22 cellular contexts compared by ENCODE assay signal in the genomic region with DNA sequence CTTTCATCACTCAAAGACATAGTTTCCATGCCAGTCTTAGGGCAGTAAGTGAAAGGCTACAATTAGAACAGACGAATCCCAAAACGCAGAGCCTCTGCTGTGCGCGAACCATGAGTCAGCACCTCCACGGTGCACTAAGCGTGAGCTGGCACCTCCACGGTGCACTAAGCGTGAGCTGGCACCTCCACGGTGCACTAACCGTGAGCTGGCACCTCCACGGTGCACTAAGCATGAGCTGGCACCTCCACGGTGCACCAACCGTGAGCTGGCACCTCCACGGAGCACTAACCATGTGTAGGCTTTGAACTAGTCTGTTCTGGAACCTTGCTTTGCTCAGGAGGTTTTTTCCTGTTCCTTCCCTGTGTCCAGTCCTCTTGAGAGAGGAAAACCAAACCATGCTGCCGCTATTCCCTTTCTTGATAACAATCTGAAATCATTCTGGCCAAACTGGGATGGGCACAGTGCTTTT.
DNase-seq lines count a peak whose midpoint lies in the region; FAIRE-seq and TF ChIP-seq lines count a peak whose summit lies in the region.
"Had no signal": no experiment of that assay in that cellular context is flagged by ENCODE, and none has a peak within 500 bp of the region (broad histone marks: within the 10 kb centered on the region; RNA-seq: fewer than 3 reads in every experiment).

No MANE protein-coding gene starts in this region.

- no peak overlapping the region for H3K56ac ChIP-seq in H1 (replicated peaks; ENCODE audit: insufficient read length, low read depth, low read length)

- H3K79me2 ChIP-seq in H1 (ENCODE audit: control insufficient read depth in 1 of 2, insufficient read depth in 2 of 2, low read length in 2 of 2) (no peaks in the 10 kb centered on the region), neural progenitor cell (ENCODE audit: low read depth) (no peaks in the 10 kb centered on the region)

- CTCF ChIA-PET in H1 (lab: Charles Lee; ENCODE audit: partially characterized antibody) = interaction anchor here (1.1 to 1.5 kb wide), 2 partner anchors 15 to 22 kb away, joined by 3 to 4 read pairs; no protein-coding TSS in a partner anchor
- CTCF ChIA-PET in CD4-positive, alpha-beta memory T cell (lab: Charles Lee; ENCODE audit: partially characterized antibody) = no interaction called here

- FAIRE-seq in H1 (lab: Jason Lieb, UNC) = no peak
- FAIRE-seq: HTR-8/SVneo had no signal

- H4K8ac ChIP-seq in H1 (ENCODE audit: extremely low read depth, insufficient read depth, low read length) = no peak overlapping the region

- no peak overlapping the region for H3K23ac ChIP-seq in H1 (ENCODE audit: insufficient read length)

- no peaks in the 10 kb centered on the region for H3K23me2 ChIP-seq in H1 (ENCODE audit: low read depth, low read length)

- no peak overlapping the region for H2BK15ac ChIP-seq in H1 (ENCODE audit: low read length)

- 92% methylated on average over 15 of the region's 15 CpGs; no CpG with 5 or more reads in 1 of the 2 experiments for WGBS in H1 (ENCODE audit: extremely low coverage in 1 of 2, insufficient coverage in 1 of 2, insufficient read length in 1 of 2, insufficient replicate concordance in 2 of 2, low coverage in 1 of 2, low lambda C conversion rate in 2 of 2, missing lambda C conversion rate in 1 of 2), 2 experiments

- no peak overlapping the region for H3K14ac ChIP-seq in H1 (ENCODE audit: insufficient read length)

- H4K91ac ChIP-seq in H1 (replicated peaks; ENCODE audit: insufficient read length, low read length) = no peak overlapping the region

- no peaks in the 10 kb centered on the region for H3F3A ChIP-seq in neural progenitor cell (ENCODE audit: low read depth)

- H3K4me3 Mint-ChIP-seq in neural progenitor cell = no peak overlapping the region
- H3K4me3 Mint-ChIP-seq in CD4-positive, alpha-beta memory T cell = no peak overlapping the region
- H3K4me3 Mint-ChIP-seq: CD8-positive, alpha-beta T cell; IgD-negative memory B cell; T-cell had no signal

- peak overlapping the region; percentile 53 for H3K27ac Mint-ChIP-seq in neural progenitor cell
- no peak overlapping the region for H3K27ac Mint-ChIP-seq in CD4-positive, alpha-beta memory T cell
- H3K27ac Mint-ChIP-seq: CD8-positive, alpha-beta T cell; T-cell had no signal

- TF ChIP-seq CTCF in H1 (IDR thresholded peaks at IDR 0.05; ENCODE audit: control extremely low read depth in 1 of 3, insufficient read depth in 1 of 3, low read depth in 1 of 3, low read length in 3 of 3) (no peak), neural progenitor cell (IDR thresholded peaks at IDR 0.05) (no peak), GM10266 (IDR thresholded peaks at IDR 0.05; ENCODE audit: control insufficient read depth, insufficient read depth, low read depth, missing control alignments) (no peak)

- H2BK12ac ChIP-seq in H1 (ENCODE audit: low read depth, low read length) = no peak overlapping the region

- peaks cover 11% of the 10 kb centered on the region for H3K27me3 Mint-ChIP-seq in neural progenitor cell (ENCODE audit: insufficient read depth, low read depth)
- H3K27me3 Mint-ChIP-seq in CD4-positive, alpha-beta memory T cell = peaks cover 9% of the 10 kb centered on the region in 2 donors

- H3K27me3 ChIP-seq in H1 (replicated peaks in 1 of 4; ENCODE audit: control insufficient read depth in 3 of 4, extremely low read depth in 1 of 4, insufficient read depth in 3 of 4, low read length in 3 of 4) (no peaks in the 10 kb centered on the region; a peak in 1 of 7 replicates), neural progenitor cell (no peaks in the 10 kb centered on the region)
- H3K27me3 ChIP-seq in CD4-positive, alpha-beta memory T cell (ENCODE audit: insufficient read depth, low read length) = no peaks in the 10 kb centered on the region

- H4K20me1 ChIP-seq in H1 (replicated peaks in 1 of 2; ENCODE audit: control insufficient read depth in 1 of 2, insufficient read depth in 2 of 2, low read length in 2 of 2) (no peaks in the 10 kb centered on the region), neural progenitor cell (ENCODE audit: low read depth) (no peaks in the 10 kb centered on the region)

- no peak overlapping the region for H2BK20ac ChIP-seq in H1 (ENCODE audit: low read length)

- H3K4ac ChIP-seq in H1 (replicated peaks; ENCODE audit: insufficient read length, low read depth, low read length) = no peak overlapping the region

- no peak overlapping the region for H3K9ac ChIP-seq in H1 (replicated peaks in 1 of 4; ENCODE audit: extremely low read depth in 1 of 4, low read depth in 3 of 4, low read length in 3 of 4)
- H3K9ac ChIP-seq in neural progenitor cell = no peak overlapping the region
- H3K9ac ChIP-seq: SK-N-SH had no signal

- H3K4me3 ChIP-seq in H1 (ENCODE audit: extremely low read depth in 1 of 4, insufficient read depth in 2 of 4, low read depth in 3 of 4, low read length in 4 of 4) (no peak overlapping the region), neural progenitor cell (no peak overlapping the region)
- H3K4me3 ChIP-seq in CD4-positive, alpha-beta memory T cell (ENCODE audit: low read length in 2 of 2) = no peak overlapping the region

- no peaks in the 10 kb centered on the region for H3K36me3 Mint-ChIP-seq in neural progenitor cell
- no peaks in the 10 kb centered on the region for H3K36me3 Mint-ChIP-seq in CD4-positive, alpha-beta memory T cell
- H3K36me3 Mint-ChIP-seq: CD8-positive, alpha-beta T cell; IgD-negative memory B cell; T-cell had no signal

- H3K4me2 ChIP-seq in H1 (ENCODE audit: insufficient read depth in 1 of 2, low read depth in 2 of 2, low read length in 2 of 2) (no peak overlapping the region), neural progenitor cell (no peak overlapping the region)
- H3K4me2 ChIP-seq: SK-N-SH had no signal

- TF ChIP-seq EP300 in H1 (IDR thresholded peaks at IDR 0.05; ENCODE audit: borderline replicate concordance in 1 of 2, low read depth in 2 of 2, low read length in 2 of 2) = no peak

- peaks cover 7% of the 10 kb centered on the region for H3K9me3 Mint-ChIP-seq in neural progenitor cell
- no peaks in the 10 kb centered on the region for H3K9me3 Mint-ChIP-seq in CD4-positive, alpha-beta memory T cell
- H3K9me3 Mint-ChIP-seq: T-cell had no signal

- H3K79me1 ChIP-seq in H1 (ENCODE audit: low read depth, low read length) = no peaks in the 10 kb centered on the region

- H3K18ac ChIP-seq in H1 (ENCODE audit: extremely low read depth, low read length) = no peak overlapping the region

- no peak overlapping the region for H3K27ac ChIP-seq in H1 (ENCODE audit: low read depth, low read length)
- no peak overlapping the region for H3K27ac ChIP-seq in neural progenitor cell
- no peak overlapping the region for H3K27ac ChIP-seq in CD4-positive, alpha-beta memory T cell (ENCODE audit: low read depth, low read length)

- no peak overlapping the region for H2AK5ac ChIP-seq in H1 (ENCODE audit: low read depth, low read length)

- POLR2A ChIA-PET in H1 (lab: Charles Lee; ENCODE audit: partially characterized antibody) = no interaction called here
- POLR2A ChIA-PET in CD4-positive, alpha-beta memory T cell (lab: Charles Lee; ENCODE audit: partially characterized antibody) = no interaction called here

- H3K36me3 ChIP-seq in H1 (ENCODE audit: control insufficient read depth in 2 of 4, insufficient read depth in 4 of 4, low read length in 3 of 4) (no peaks in the 10 kb centered on the region), neural progenitor cell (no peaks in the 10 kb centered on the region)
- H3K36me3 ChIP-seq in CD4-positive, alpha-beta memory T cell (ENCODE audit: insufficient read depth, low read length) = no peaks in the 10 kb centered on the region

- H3K4me1 Mint-ChIP-seq in neural progenitor cell = peaks cover 47% of the 10 kb centered on the region
- H3K4me1 Mint-ChIP-seq in CD4-positive, alpha-beta memory T cell = no peaks in the 10 kb centered on the region
- H3K4me1 Mint-ChIP-seq: T-cell had no signal

- H3K4me1 ChIP-seq in H1 (replicated peaks in 1 of 4; ENCODE audit: control insufficient read depth in 3 of 4, insufficient read depth in 4 of 4, low read length in 3 of 4) (peaks cover 0 to 8% (median 4%) of the 10 kb centered on the region in 4 experiments; a peak in 4 of 7 replicates), neural progenitor cell (peaks cover 29% of the 10 kb centered on the region)
- H3K4me1 ChIP-seq in CD4-positive, alpha-beta memory T cell (ENCODE audit: insufficient read depth, low read length) = no peaks in the 10 kb centered on the region

- H4K5ac ChIP-seq in H1 (ENCODE audit: insufficient read length, low read depth, low read length) = no peak overlapping the region

- no peak overlapping the region for H2BK5ac ChIP-seq in H1 (ENCODE audit: low read depth, low read length)

- in situ Hi-C loops in G401 (cut with HindIII; ENCODE audit: low sequenced_read_pairs) = no loop called here

- H2BK120ac ChIP-seq in H1 (replicated peaks; ENCODE audit: low read depth, low read length) = no peak overlapping the region

- H2AFZ ChIP-seq in H1 (ENCODE audit: low read length) = 0 out of 2 replicates have a peak overlapping the region, but pooled peaks have one; percentile 12
- no peak overlapping the region for H2AFZ ChIP-seq in neural progenitor cell (replicated peaks)

- intact Hi-C loops in CD4-positive, alpha-beta memory T cell (cut with micrococcal nuclease) = no loop called here

- no peak for TF ChIP-seq RAD21 in H1 (IDR thresholded peaks at IDR 0.05 in 1 of 2, conservative IDR thresholded peaks at IDR 0.05 in 1 of 2; ENCODE audit: low read depth in 2 of 2, low read length in 2 of 2)

- H3K9me3 ChIP-seq in H1 (ENCODE audit: insufficient read depth in 2 of 2, low read depth in 1 of 2, low read length in 1 of 2) = no peaks in the 10 kb centered on the region
- H3K9me3 ChIP-seq in neural progenitor cell (ENCODE audit: low read depth) = no peaks in the 10 kb centered on the region
- no peaks in the 10 kb centered on the region for H3K9me3 ChIP-seq in CD4-positive, alpha-beta memory T cell (ENCODE audit: control insufficient read depth in 1 of 2, low read length in 2 of 2)
- H3K9me3 ChIP-seq: SK-N-SH had no signal

- TF ChIP-seq POLR2A in H1 (IDR thresholded peaks at IDR 0.05; ENCODE audit: control extremely low read depth in 1 of 2, low read depth in 2 of 2, low read length in 2 of 2) = no peak

- DNase-seq in G401 (ENCODE audit: low spot score) (peak; percentile 60), RKO (ENCODE audit: low spot score) (peak; percentile 16), H1 (ENCODE audit: low read depth in 1 of 2, low spot score in 2 of 2) (no peak), neural progenitor cell (ENCODE audit: low spot score) (no peak), DMS79 (lab: John Stamatoyannopoulos, UW) (no peak), GM10266 (ENCODE audit: extremely low spot score) (no peak), foreskin melanocyte (no peak)
- no peak for DNase-seq in CD4-positive, alpha-beta memory T cell
- DNase-seq: CD8-positive, alpha-beta T cell; DND-41; GF-D8; H7; NCI-H1436; NCI-H2029; NCI-H2171; NCI-H510A; NCI-H774; SHP77; T-cell had no signal

TF ChIP-seq in H1, 55 proteins besides CTCF, POLR2A, EP300 and RAD21:
- TF ChIP-seq JUN (IDR thresholded peaks at IDR 0.05; ENCODE audit: low read depth, low read length) (no peak), BACH1 (IDR thresholded peaks at IDR 0.05; ENCODE audit: low read length) (0 out of 2 replicates have a peak, but pooled peaks have one; percentile 8), CBX5 (IDR thresholded peaks at IDR 0.05; ENCODE audit: low read depth, low read length) (no peak)

Comparison
In these comparisons a context has a peak if more than half of its experiments do, and no peak if none do; other contexts are left out.
1. DNase-seq: peak in G401 (single experiment) and RKO (single experiment); none in H1 (0 of 2), neural progenitor cell (single experiment), CD4-positive, alpha-beta memory T cell (0 of 5), DMS79 (single experiment), GM10266 (single experiment) and foreskin melanocyte (single experiment).